In genomic region chr11:10856689-10857603, GRCh38 we compare ENCODE assay signal across 8 cellular contexts. TPM values are rescaled to one million over a fixed set of nuclear protein-coding genes. Genes with fewer than 3 reads are reported as not detected.
DNase-seq lines count a peak whose midpoint lies in the region; ATAC-seq and TF ChIP-seq lines count a peak whose summit lies in the region.

No MANE protein-coding gene starts in this region.

- H2AFZ ChIP-seq in osteoblast (ENCODE audit: low read length), result peak overlapping the region; percentile 87

- peaks cover 54% of the 10 kb centered on the region for H3K4me1 Mint-ChIP-seq in activated naive CD4-positive, alpha-beta T cell treated with anti-CD3 and anti-CD28 coated beads, Interleukin-2, amount 50 U/mL, for 24 hours

- ATAC-seq in HG02610 (IDR thresholded peaks at IDR 0.05; ENCODE audit: unreplicated experiment), result peak; percentile 15
- ATAC-seq in Right ventricle myocardium superior (ENCODE audit: poor library complexity), result peak; percentile 19

- peak overlapping the region; percentile 99 for H3K27ac Mint-ChIP-seq in activated naive CD4-positive, alpha-beta T cell treated with anti-CD3 and anti-CD28 coated beads, Interleukin-2, amount 50 U/mL, for 24 hours

- POLR2A ChIA-PET in AG04449 (lab: Yijun Ruan, JAX), result interaction anchor here (0.6 to 5.6 kb wide), 11 partner anchors 8 to 1294 kb away, joined by 3 to 116 read pairs (median 10); partner anchors contain the start of gene EIF4G2

- peaks cover 21% of the 10 kb centered on the region for H3K36me3 Mint-ChIP-seq in activated naive CD4-positive, alpha-beta T cell treated with anti-CD3 and anti-CD28 coated beads, Interleukin-2, amount 50 U/mL, for 24 hours

- peaks cover 59% of the 10 kb centered on the region for H3K79me2 ChIP-seq in osteoblast (ENCODE audit: insufficient read depth, low read length)

- H3K36me3 ChIP-seq in osteoblast (ENCODE audit: insufficient read depth, low read length), result peaks cover 37% of the 10 kb centered on the region

- CTCF ChIA-PET in AG04449 (lab: Yijun Ruan, JAX), result interaction anchor here (0.9 to 2.4 kb wide), 8 partner anchors 9 to 931 kb away, joined by 3 to 8 read pairs (median 4); no protein-coding TSS in a partner anchor

- DNase-seq in AG04449 (ENCODE audit: low read depth, low spot score) (no peak), MV-4-11 (lab: John Stamatoyannopoulos, UW) (peak; percentile 31), Right ventricle myocardium superior (no peak), osteoblast (ENCODE audit: insufficient read length, low spot score, missing footprints) (peak; percentile 14), ecto neural progenitor cell (ENCODE audit: low spot score) (no peak)

- H3K4me3 ChIP-seq in AG04449 (ENCODE audit: low read depth, low read length), result peak overlapping the region; percentile 95
- peak overlapping the region; percentile 100 for H3K4me3 ChIP-seq in GM08714 (ENCODE audit: low read length)
- peak overlapping the region; percentile 95 for H3K4me3 ChIP-seq in osteoblast (ENCODE audit: insufficient read depth, low read length)

- no peak for TF ChIP-seq CTCF in AG04449 (IDR thresholded peaks at IDR 0.05; ENCODE audit: insufficient read depth, low read length, missing control alignments)
- no peak for TF ChIP-seq CTCF in osteoblast (IDR thresholded peaks at IDR 0.05; ENCODE audit: extremely low read depth, low read depth, low read length)

- intact Hi-C loops in Right ventricle myocardium superior (cut with DNase I), result loop anchor here (5.0 kb wide), 3 partner anchors 45 to 75 kb away; partner anchors contain the start of gene EIF4G2

- no peaks in the 10 kb centered on the region for H3K27me3 Mint-ChIP-seq in activated naive CD4-positive, alpha-beta T cell treated with anti-CD3 and anti-CD28 coated beads, Interleukin-2, amount 50 U/mL, for 24 hours

- H3K4me1 ChIP-seq in osteoblast (ENCODE audit: insufficient read depth, low read length), result peaks cover 10% of the 10 kb centered on the region

- H3K27me3 ChIP-seq in osteoblast (ENCODE audit: insufficient read depth, low read length), result no peaks in the 10 kb centered on the region

- H3K4me3 Mint-ChIP-seq in activated naive CD4-positive, alpha-beta T cell treated with anti-CD3 and anti-CD28 coated beads, Interleukin-2, amount 50 U/mL, for 24 hours, result peak overlapping the region; percentile 98

- no peaks in the 10 kb centered on the region for H3K9me3 Mint-ChIP-seq in activated naive CD4-positive, alpha-beta T cell treated with anti-CD3 and anti-CD28 coated beads, Interleukin-2, amount 50 U/mL, for 24 hours

- no peaks in the 10 kb centered on the region for H3K9me3 ChIP-seq in osteoblast (ENCODE audit: low read depth, low read length)

- peak overlapping the region; percentile 95 for H3K27ac ChIP-seq in osteoblast (ENCODE audit: low read depth, low read length)

- H3K4me2 ChIP-seq in osteoblast (ENCODE audit: insufficient read depth, low read length), result peak overlapping the region; percentile 82

- no peaks in the 10 kb centered on the region for H4K20me1 ChIP-seq in osteoblast (ENCODE audit: insufficient read depth, low read length)

RNA-seq across cellular contexts. Expression of gene ZBED5, which starts 0.9 kb away (rescaled TPM):
- total RNA-seq in Right ventricle myocardium superior (37.4 TPM), osteoblast (29.7 and 32.7 TPM in 2 replicates)

RNA-seq across cellular contexts. Expression of gene EIF4G2, which starts 48.2 kb away (rescaled TPM):
- total RNA-seq in Right ventricle myocardium superior (714 TPM), osteoblast (748 and 782 TPM in 2 replicates)

Comparison
In these comparisons a context has a peak if more than half of its experiments do, and no peak if none do; other contexts are left out.
1. DNase-seq: peak in MV-4-11 (single experiment) and osteoblast (single experiment); none in AG04449 (single experiment), Right ventricle myocardium superior (single experiment) and ecto neural progenitor cell (single experiment).
2. Peak in every context shown above with its lines, with median percentiles within 50 percentile points of each other: H3K4me3 ChIP-seq.